Comparison of ENCODE assay signal across 2 cellular contexts in the genomic region with DNA sequence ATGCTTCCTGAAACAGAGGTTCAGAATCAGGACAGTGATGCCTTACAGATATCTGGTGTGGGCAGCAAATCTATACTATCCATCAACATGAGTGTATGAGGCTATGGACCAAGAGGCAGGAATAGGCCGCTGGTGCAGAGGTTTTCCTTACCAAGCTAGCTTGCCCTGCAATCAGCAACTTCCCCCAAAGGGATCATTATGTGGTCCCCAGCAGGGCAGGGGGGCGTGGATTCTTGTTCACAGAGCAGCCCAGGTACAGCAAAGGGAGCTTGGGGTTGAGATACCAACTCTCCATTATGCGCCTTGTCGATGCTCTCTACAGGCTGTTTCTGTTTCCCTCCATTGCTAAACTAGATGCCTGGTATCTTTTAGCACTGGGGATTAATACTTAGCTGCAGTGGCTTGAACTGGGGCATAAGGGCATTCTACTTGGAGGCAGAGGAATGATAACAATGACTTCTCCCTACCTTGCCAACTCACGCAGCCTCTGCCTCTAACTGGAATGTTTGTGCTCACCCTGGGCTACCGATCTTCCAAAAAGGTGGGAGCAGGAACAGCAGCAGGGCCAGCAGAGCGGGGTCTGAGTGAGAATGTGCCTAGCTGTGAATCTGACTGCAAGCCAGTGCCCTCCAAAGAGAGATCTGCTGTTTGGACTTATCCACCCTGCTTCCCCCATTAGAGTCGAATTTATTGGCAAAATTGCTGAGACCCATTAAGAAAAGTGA.
TF ChIP-seq lines count a peak whose summit lies in the region.

No MANE protein-coding gene starts in this region.

TF ChIP-seq in SK-N-SH, 30 proteins besides CTCF, POLR2A, EP300 and RAD21 (continued from another document):
- TF ChIP-seq, protein P1, sequence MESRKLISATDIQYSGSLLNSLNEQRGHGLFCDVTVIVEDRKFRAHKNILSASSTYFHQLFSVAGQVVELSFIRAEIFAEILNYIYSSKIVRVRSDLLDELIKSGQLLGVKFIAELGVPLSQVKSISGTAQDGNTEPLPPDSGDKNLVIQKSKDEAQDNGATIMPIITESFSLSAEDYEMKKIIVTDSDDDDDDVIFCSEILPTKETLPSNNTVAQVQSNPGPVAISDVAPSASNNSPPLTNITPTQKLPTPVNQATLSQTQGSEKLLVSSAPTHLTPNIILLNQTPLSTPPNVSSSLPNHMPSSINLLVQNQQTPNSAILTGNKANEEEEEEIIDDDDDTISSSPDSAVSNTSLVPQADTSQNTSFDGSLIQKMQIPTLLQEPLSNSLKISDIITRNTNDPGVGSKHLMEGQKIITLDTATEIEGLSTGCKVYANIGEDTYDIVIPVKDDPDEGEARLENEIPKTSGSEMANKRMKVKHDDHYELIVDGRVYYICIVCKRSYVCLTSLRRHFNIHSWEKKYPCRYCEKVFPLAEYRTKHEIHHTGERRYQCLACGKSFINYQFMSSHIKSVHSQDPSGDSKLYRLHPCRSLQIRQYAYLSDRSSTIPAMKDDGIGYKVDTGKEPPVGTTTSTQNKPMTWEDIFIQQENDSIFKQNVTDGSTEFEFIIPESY (IDR thresholded peaks at IDR 0.05; ENCODE audit: borderline replicate concordance, low read depth): no peak
- no peak for TF ChIP-seq FOSL2 (IDR thresholded peaks at IDR 0.05; ENCODE audit: borderline replicate concordance, low read depth)
- no peak for TF ChIP-seq EZH2phosphoT487 (IDR thresholded peaks at IDR 0.05; ENCODE audit: borderline replicate concordance, low read depth)
- no peak for TF ChIP-seq ELF1 (IDR thresholded peaks at IDR 0.05)
- no peak for TF ChIP-seq TEAD4 (IDR thresholded peaks at IDR 0.05; ENCODE audit: borderline replicate concordance, insufficient read depth)
- TF ChIP-seq, protein P2, sequence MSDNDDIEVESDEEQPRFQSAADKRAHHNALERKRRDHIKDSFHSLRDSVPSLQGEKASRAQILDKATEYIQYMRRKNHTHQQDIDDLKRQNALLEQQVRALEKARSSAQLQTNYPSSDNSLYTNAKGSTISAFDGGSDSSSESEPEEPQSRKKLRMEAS (IDR thresholded peaks at IDR 0.05; ENCODE audit: low read depth): no peak
- no peak for TF ChIP-seq RCOR1 (IDR thresholded peaks at IDR 0.05; ENCODE audit: low read length)
- TF ChIP-seq SIN3A (IDR thresholded peaks at IDR 0.05; ENCODE audit: borderline replicate concordance, low read depth, low read length): no peak
- TF ChIP-seq JUND (IDR thresholded peaks at IDR 0.05): no peak

TF ChIP-seq in SK-N-SH treated with all-trans-retinoic acid at 6 μM for 48 hours, 23 proteins besides CTCF, POLR2A, EP300 and RAD21 (continued from another document):
- TF ChIP-seq, protein P3, sequence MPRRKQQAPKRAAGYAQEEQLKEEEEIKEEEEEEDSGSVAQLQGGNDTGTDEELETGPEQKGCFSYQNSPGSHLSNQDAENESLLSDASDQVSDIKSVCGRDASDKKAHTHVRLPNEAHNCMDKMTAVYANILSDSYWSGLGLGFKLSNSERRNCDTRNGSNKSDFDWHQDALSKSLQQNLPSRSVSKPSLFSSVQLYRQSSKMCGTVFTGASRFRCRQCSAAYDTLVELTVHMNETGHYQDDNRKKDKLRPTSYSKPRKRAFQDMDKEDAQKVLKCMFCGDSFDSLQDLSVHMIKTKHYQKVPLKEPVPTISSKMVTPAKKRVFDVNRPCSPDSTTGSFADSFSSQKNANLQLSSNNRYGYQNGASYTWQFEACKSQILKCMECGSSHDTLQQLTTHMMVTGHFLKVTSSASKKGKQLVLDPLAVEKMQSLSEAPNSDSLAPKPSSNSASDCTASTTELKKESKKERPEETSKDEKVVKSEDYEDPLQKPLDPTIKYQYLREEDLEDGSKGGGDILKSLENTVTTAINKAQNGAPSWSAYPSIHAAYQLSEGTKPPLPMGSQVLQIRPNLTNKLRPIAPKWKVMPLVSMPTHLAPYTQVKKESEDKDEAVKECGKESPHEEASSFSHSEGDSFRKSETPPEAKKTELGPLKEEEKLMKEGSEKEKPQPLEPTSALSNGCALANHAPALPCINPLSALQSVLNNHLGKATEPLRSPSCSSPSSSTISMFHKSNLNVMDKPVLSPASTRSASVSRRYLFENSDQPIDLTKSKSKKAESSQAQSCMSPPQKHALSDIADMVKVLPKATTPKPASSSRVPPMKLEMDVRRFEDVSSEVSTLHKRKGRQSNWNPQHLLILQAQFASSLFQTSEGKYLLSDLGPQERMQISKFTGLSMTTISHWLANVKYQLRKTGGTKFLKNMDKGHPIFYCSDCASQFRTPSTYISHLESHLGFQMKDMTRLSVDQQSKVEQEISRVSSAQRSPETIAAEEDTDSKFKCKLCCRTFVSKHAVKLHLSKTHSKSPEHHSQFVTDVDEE (CRISPR knock-in tag; IDR thresholded peaks at IDR 0.05): no peak
- TF ChIP-seq ARNTL (CRISPR knock-in tag; IDR thresholded peaks at IDR 0.05; ENCODE audit: borderline replicate concordance, low read depth) (no peak), ESRRG (CRISPR knock-in tag; IDR thresholded peaks at IDR 0.05) (no peak)
